Comparison of ENCODE assay signal across 1 cellular context in the genomic region with DNA sequence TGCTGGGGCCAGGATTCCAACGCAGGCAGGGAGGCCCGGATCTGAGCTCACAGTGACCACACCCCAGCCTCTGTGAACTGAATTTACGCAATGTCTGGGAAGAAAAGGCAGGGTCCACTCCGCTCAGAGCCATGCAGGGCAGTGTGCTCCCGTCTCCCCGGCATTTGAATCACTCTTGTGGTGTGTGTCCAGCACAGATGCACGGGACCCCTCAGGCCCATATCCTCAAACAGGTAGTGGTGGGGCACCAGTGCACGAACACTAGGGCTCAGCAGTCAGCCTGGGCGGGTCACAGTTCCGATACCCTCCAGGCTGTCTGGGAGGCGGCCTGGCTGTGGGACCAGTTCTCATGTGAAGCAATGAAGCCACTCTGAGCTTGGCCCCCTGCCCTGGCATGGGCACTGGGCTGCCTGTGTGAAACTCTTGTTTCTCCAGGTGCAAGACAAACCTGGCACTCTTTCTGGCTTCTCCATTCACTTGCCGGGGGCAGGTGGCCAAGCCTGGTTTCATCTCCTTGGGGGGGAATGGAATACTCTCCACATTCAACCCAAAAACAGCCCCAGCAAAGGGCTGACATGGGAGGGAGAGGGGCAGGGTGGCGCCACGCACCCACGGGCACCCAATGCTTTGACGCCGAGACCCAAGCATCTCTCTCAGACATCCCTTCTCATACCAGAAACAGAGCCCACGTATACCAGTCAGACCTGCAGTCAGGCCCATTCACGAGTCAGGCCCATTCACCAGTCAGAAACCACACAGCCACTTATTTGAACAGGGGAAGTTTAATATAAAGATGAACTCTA.
TF ChIP-seq lines count a peak whose summit lies in the region.

No MANE protein-coding gene starts in this region.

TF ChIP-seq in HepG2, 621 proteins besides CTCF, POLR2A, EP300 and RAD21 (continued from another document and continues in another):
- TF ChIP-seq, protein P1, sequence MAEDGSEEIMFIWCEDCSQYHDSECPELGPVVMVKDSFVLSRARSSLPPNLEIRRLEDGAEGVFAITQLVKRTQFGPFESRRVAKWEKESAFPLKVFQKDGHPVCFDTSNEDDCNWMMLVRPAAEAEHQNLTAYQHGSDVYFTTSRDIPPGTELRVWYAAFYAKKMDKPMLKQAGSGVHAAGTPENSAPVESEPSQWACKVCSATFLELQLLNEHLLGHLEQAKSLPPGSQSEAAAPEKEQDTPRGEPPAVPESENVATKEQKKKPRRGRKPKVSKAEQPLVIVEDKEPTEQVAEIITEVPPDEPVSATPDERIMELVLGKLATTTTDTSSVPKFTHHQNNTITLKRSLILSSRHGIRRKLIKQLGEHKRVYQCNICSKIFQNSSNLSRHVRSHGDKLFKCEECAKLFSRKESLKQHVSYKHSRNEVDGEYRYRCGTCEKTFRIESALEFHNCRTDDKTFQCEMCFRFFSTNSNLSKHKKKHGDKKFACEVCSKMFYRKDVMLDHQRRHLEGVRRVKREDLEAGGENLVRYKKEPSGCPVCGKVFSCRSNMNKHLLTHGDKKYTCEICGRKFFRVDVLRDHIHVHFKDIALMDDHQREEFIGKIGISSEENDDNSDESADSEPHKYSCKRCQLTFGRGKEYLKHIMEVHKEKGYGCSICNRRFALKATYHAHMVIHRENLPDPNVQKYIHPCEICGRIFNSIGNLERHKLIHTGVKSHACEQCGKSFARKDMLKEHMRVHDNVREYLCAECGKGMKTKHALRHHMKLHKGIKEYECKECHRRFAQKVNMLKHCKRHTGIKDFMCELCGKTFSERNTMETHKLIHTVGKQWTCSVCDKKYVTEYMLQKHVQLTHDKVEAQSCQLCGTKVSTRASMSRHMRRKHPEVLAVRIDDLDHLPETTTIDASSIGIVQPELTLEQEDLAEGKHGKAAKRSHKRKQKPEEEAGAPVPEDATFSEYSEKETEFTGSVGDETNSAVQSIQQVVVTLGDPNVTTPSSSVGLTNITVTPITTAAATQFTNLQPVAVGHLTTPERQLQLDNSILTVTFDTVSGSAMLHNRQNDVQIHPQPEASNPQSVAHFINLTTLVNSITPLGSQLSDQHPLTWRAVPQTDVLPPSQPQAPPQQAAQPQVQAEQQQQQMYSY (CRISPR knock-in tag; IDR thresholded peaks at IDR 0.05) = no peak
- TF ChIP-seq GMEB2 (CRISPR knock-in tag; IDR thresholded peaks at IDR 0.05; ENCODE audit: low read depth) (no peak), NFIC (IDR thresholded peaks at IDR 0.05; ENCODE audit: low read length) (no peak), MYC (CRISPR knock-in tag; IDR thresholded peaks at IDR 0.05; ENCODE audit: borderline replicate concordance) (no peak; the same call in 1 of the 2 replicates), ZNF446 (CRISPR knock-in tag; IDR thresholded peaks at IDR 0.05) (no peak), ZNF749 (CRISPR knock-in tag; IDR thresholded peaks at IDR 0.05; ENCODE audit: borderline replicate concordance) (no peak), ZNF17 (CRISPR knock-in tag; IDR thresholded peaks at IDR 0.05) (no peak), PCBP2 (optimal IDR thresholded peaks at IDR 0.05; ENCODE audit: low read depth, low read length, poor library complexity, severe bottlenecking) (no peak), ZSCAN9 (CRISPR knock-in tag; IDR thresholded peaks at IDR 0.05; ENCODE audit: borderline replicate concordance) (no peak), ZNF180 (CRISPR knock-in tag; IDR thresholded peaks at IDR 0.05; ENCODE audit: borderline replicate concordance, low read depth) (no peak), TOPORS (CRISPR knock-in tag; IDR thresholded peaks at IDR 0.05) (no peak), RARA (CRISPR knock-in tag; IDR thresholded peaks at IDR 0.05) (peak; percentile 40; the same call in 1 of the 2 replicates), SAP130 (CRISPR knock-in tag; IDR thresholded peaks at IDR 0.05; ENCODE audit: low read depth) (peak; percentile 73), PRPF4 (IDR thresholded peaks at IDR 0.05; ENCODE audit: low read depth, low read length, poor library complexity, severe bottlenecking) (no peak), RELA (CRISPR knock-in tag; IDR thresholded peaks at IDR 0.05) (no peak), ZNF713 (CRISPR knock-in tag; IDR thresholded peaks at IDR 0.05) (no peak), AGO1 (IDR thresholded peaks at IDR 0.05; ENCODE audit: low read depth, low read length, poor library complexity, severe bottlenecking) (no peak), ZNF333 (CRISPR knock-in tag; IDR thresholded peaks at IDR 0.05; ENCODE audit: borderline replicate concordance) (no peak), ZNF337 (CRISPR knock-in tag; IDR thresholded peaks at IDR 0.05; ENCODE audit: borderline replicate concordance, low read depth) (no peak), RFX5 (IDR thresholded peaks at IDR 0.05; ENCODE audit: low read depth, low read length) (no peak), TEF (CRISPR knock-in tag; IDR thresholded peaks at IDR 0.05) (no peak), THYN1 (CRISPR knock-in tag; IDR thresholded peaks at IDR 0.05; ENCODE audit: borderline replicate concordance, low read depth) (no peak), ZNF432 (CRISPR knock-in tag; IDR thresholded peaks at IDR 0.05; ENCODE audit: borderline replicate concordance) (no peak), MXI1 (IDR thresholded peaks at IDR 0.05; ENCODE audit: borderline replicate concordance, low read depth, low read length) (no peak), GATA4 (IDR thresholded peaks at IDR 0.05; ENCODE audit: borderline replicate concordance, low read depth) (no peak), NFYB (CRISPR knock-in tag; IDR thresholded peaks at IDR 0.05) (no peak), ETV5 (CRISPR knock-in tag; IDR thresholded peaks at IDR 0.05; ENCODE audit: borderline replicate concordance) (peak; percentile 55; the same call in 1 of the 2 replicates), DNMT3B (CRISPR knock-in tag; conservative IDR thresholded peaks at IDR 0.05) (no peak)
- TF ChIP-seq, protein P2, sequence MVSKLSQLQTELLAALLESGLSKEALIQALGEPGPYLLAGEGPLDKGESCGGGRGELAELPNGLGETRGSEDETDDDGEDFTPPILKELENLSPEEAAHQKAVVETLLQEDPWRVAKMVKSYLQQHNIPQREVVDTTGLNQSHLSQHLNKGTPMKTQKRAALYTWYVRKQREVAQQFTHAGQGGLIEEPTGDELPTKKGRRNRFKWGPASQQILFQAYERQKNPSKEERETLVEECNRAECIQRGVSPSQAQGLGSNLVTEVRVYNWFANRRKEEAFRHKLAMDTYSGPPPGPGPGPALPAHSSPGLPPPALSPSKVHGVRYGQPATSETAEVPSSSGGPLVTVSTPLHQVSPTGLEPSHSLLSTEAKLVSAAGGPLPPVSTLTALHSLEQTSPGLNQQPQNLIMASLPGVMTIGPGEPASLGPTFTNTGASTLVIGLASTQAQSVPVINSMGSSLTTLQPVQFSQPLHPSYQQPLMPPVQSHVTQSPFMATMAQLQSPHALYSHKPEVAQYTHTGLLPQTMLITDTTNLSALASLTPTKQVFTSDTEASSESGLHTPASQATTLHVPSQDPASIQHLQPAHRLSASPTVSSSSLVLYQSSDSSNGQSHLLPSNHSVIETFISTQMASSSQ (IDR thresholded peaks at IDR 0.05; ENCODE audit: low read depth) = no peak
- TF ChIP-seq, protein P2 (CRISPR knock-in tag; IDR thresholded peaks at IDR 0.05; ENCODE audit: borderline replicate concordance) = no peak
- TF ChIP-seq, protein P3, sequence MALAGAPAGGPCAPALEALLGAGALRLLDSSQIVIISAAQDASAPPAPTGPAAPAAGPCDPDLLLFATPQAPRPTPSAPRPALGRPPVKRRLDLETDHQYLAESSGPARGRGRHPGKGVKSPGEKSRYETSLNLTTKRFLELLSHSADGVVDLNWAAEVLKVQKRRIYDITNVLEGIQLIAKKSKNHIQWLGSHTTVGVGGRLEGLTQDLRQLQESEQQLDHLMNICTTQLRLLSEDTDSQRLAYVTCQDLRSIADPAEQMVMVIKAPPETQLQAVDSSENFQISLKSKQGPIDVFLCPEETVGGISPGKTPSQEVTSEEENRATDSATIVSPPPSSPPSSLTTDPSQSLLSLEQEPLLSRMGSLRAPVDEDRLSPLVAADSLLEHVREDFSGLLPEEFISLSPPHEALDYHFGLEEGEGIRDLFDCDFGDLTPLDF (CRISPR knock-in tag; IDR thresholded peaks at IDR 0.05) = no peak
- TF ChIP-seq, protein P4, sequence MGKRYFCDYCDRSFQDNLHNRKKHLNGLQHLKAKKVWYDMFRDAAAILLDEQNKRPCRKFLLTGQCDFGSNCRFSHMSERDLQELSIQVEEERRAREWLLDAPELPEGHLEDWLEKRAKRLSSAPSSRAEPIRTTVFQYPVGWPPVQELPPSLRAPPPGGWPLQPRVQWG (CRISPR knock-in tag; IDR thresholded peaks at IDR 0.05; ENCODE audit: borderline replicate concordance, low read depth) = no peak
- TF ChIP-seq, protein P5, sequence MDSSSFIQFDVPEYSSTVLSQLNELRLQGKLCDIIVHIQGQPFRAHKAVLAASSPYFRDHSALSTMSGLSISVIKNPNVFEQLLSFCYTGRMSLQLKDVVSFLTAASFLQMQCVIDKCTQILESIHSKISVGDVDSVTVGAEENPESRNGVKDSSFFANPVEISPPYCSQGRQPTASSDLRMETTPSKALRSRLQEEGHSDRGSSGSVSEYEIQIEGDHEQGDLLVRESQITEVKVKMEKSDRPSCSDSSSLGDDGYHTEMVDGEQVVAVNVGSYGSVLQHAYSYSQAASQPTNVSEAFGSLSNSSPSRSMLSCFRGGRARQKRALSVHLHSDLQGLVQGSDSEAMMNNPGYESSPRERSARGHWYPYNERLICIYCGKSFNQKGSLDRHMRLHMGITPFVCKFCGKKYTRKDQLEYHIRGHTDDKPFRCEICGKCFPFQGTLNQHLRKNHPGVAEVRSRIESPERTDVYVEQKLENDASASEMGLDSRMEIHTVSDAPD (CRISPR knock-in tag; IDR thresholded peaks at IDR 0.05) = no peak
- TF ChIP-seq, protein P6, sequence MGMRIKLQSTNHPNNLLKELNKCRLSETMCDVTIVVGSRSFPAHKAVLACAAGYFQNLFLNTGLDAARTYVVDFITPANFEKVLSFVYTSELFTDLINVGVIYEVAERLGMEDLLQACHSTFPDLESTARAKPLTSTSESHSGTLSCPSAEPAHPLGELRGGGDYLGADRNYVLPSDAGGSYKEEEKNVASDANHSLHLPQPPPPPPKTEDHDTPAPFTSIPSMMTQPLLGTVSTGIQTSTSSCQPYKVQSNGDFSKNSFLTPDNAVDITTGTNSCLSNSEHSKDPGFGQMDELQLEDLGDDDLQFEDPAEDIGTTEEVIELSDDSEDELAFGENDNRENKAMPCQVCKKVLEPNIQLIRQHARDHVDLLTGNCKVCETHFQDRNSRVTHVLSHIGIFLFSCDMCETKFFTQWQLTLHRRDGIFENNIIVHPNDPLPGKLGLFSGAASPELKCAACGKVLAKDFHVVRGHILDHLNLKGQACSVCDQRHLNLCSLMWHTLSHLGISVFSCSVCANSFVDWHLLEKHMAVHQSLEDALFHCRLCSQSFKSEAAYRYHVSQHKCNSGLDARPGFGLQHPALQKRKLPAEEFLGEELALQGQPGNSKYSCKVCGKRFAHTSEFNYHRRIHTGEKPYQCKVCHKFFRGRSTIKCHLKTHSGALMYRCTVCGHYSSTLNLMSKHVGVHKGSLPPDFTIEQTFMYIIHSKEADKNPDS (CRISPR knock-in tag; IDR thresholded peaks at IDR 0.05) = no peak
- TF ChIP-seq, protein P7, sequence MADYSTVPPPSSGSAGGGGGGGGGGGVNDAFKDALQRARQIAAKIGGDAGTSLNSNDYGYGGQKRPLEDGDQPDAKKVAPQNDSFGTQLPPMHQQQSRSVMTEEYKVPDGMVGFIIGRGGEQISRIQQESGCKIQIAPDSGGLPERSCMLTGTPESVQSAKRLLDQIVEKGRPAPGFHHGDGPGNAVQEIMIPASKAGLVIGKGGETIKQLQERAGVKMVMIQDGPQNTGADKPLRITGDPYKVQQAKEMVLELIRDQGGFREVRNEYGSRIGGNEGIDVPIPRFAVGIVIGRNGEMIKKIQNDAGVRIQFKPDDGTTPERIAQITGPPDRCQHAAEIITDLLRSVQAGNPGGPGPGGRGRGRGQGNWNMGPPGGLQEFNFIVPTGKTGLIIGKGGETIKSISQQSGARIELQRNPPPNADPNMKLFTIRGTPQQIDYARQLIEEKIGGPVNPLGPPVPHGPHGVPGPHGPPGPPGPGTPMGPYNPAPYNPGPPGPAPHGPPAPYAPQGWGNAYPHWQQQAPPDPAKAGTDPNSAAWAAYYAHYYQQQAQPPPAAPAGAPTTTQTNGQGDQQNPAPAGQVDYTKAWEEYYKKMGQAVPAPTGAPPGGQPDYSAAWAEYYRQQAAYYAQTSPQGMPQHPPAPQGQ (CRISPR knock-in tag; IDR thresholded peaks at IDR 0.05; ENCODE audit: borderline replicate concordance) = no peak
- TF ChIP-seq, protein P8, sequence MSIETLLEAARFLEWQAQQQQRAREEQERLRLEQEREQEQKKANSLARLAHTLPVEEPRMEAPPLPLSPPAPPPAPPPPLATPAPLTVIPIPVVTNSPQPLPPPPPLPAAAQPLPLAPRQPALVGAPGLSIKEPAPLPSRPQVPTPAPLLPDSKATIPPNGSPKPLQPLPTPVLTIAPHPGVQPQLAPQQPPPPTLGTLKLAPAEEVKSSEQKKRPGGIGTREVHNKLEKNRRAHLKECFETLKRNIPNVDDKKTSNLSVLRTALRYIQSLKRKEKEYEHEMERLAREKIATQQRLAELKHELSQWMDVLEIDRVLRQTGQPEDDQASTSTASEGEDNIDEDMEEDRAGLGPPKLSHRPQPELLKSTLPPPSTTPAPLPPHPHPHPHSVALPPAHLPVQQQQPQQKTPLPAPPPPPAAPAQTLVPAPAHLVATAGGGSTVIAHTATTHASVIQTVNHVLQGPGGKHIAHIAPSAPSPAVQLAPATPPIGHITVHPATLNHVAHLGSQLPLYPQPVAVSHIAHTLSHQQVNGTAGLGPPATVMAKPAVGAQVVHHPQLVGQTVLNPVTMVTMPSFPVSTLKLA (IDR thresholded peaks at IDR 0.05) = no peak
